In genomic region chr5:62354028-62354874, GRCh38 we compare ENCODE assay signal across 7 cellular contexts. TPM values are rescaled to one million over a fixed set of nuclear protein-coding genes. Genes with fewer than 3 reads are reported as not detected.
DNase-seq lines count a peak whose midpoint lies in the region; ATAC-seq and TF ChIP-seq lines count a peak whose summit lies in the region.

No MANE protein-coding gene starts in this region.

- H3K36me3 ChIP-seq in DND-41 (ENCODE audit: insufficient read depth, low read length) (peaks cover 82% of the 10 kb centered on the region), OCI-LY1 (ENCODE audit: insufficient read depth, low read length) (peaks cover 72% of the 10 kb centered on the region)
- peaks cover 0 to 39% (median 16%) of the 10 kb centered on the region in 3 experiments for H3K36me3 ChIP-seq in naive thymus-derived CD4-positive, alpha-beta T cell (ENCODE audit: control insufficient read depth in 2 of 3, insufficient read depth in 3 of 3, low read length in 3 of 3)

- no peaks in the 10 kb centered on the region for H3K4me1 ChIP-seq in DND-41 (ENCODE audit: insufficient read depth, low read length)
- H3K4me1 ChIP-seq in OCI-LY1 (ENCODE audit: insufficient read depth, low read length, severe bottlenecking): no peaks in the 10 kb centered on the region
- H3K4me1 ChIP-seq in naive thymus-derived CD4-positive, alpha-beta T cell (ENCODE audit: control insufficient read depth in 2 of 2, insufficient read depth in 2 of 2, low read length in 2 of 2): no peaks in the 10 kb centered on the region

- H3K9me3 ChIP-seq in DND-41 (ENCODE audit: insufficient read depth, low read length, severe bottlenecking): no peaks in the 10 kb centered on the region
- no peaks in the 10 kb centered on the region for H3K9me3 ChIP-seq in OCI-LY1 (ENCODE audit: low read length)
- no peaks in the 10 kb centered on the region for H3K9me3 ChIP-seq in naive thymus-derived CD4-positive, alpha-beta T cell (ENCODE audit: control insufficient read depth in 2 of 3, low read length in 3 of 3)

- no peaks in the 10 kb centered on the region; the same call in 1 of the 2 replicates for H4K20me1 ChIP-seq in DND-41 (ENCODE audit: insufficient read depth, low read length)
- no peaks in the 10 kb centered on the region for H4K20me1 ChIP-seq in OCI-LY1 (ENCODE audit: insufficient read depth, low read length)

- TF ChIP-seq CTCF in DND-41 (IDR thresholded peaks at IDR 0.05; ENCODE audit: borderline replicate concordance, extremely low read depth, low read length, poor library complexity, severe bottlenecking): peak; percentile 67
- TF ChIP-seq CTCF in OCI-LY1 (IDR thresholded peaks at IDR 0.05; ENCODE audit: low read length): peak; percentile 70

- no peak overlapping the region for H3K27ac ChIP-seq in DND-41 (ENCODE audit: low read length)
- H3K27ac ChIP-seq in OCI-LY1 (ENCODE audit: low read depth, low read length, poor library complexity, severe bottlenecking): no peak overlapping the region
- no peak overlapping the region for H3K27ac ChIP-seq in naive thymus-derived CD4-positive, alpha-beta T cell (ENCODE audit: low read depth, low read length)

- H3K36me3 Mint-ChIP-seq in naive thymus-derived CD4-positive, alpha-beta T cell: peaks cover 0 to 19% (median 13%) of the 10 kb centered on the region in 5 donors
- H3K36me3 Mint-ChIP-seq in activated naive CD4-positive, alpha-beta T cell treated with anti-CD3 and anti-CD28 coated beads, Interleukin-2, amount 10 ng/mL, durations not matched to agents 7 days and 5 days: peaks cover 31% of the 10 kb centered on the region

- H3K27ac Mint-ChIP-seq in naive thymus-derived CD4-positive, alpha-beta T cell: peak overlapping the region in 4 of 9 donors; percentile 12 to 40 (median 28)
- no peak overlapping the region for H3K27ac Mint-ChIP-seq in activated naive CD4-positive, alpha-beta T cell treated with anti-CD3 and anti-CD28 coated beads, Interleukin-2, amount 10 ng/mL, durations not matched to agents 7 days and 5 days

- intact Hi-C loops in naive thymus-derived CD4-positive, alpha-beta T cell (cut with micrococcal nuclease): loop anchor here (1.0 to 10.0 kb wide), 8 partner anchors 11 to 421 kb away; partner anchors contain the start of genes DIMT1 (in 1 of the 2) and KIF2A (in 1 of the 2)

- peaks cover 0 to 22% (median 5%) of the 10 kb centered on the region in 7 donors for H3K4me1 Mint-ChIP-seq in naive thymus-derived CD4-positive, alpha-beta T cell
- H3K4me1 Mint-ChIP-seq in activated naive CD4-positive, alpha-beta T cell treated with anti-CD3 and anti-CD28 coated beads, Interleukin-2, amount 10 ng/mL, durations not matched to agents 7 days and 5 days: no peaks in the 10 kb centered on the region

- H3K9me3 Mint-ChIP-seq in naive thymus-derived CD4-positive, alpha-beta T cell: no peaks in the 10 kb centered on the region
- H3K9me3 Mint-ChIP-seq in activated naive CD4-positive, alpha-beta T cell treated with anti-CD3 and anti-CD28 coated beads, Interleukin-2, amount 10 ng/mL, durations not matched to agents 7 days and 5 days: no peaks in the 10 kb centered on the region

- H2AFZ ChIP-seq in DND-41 (ENCODE audit: low read depth, low read length) (no peak overlapping the region), OCI-LY1 (ENCODE audit: low read length) (no peak overlapping the region)

- H3K79me2 ChIP-seq in DND-41 (ENCODE audit: insufficient read depth, low read length): peaks cover 8% of the 10 kb centered on the region; the same call in 1 of the 2 replicates
- no peaks in the 10 kb centered on the region for H3K79me2 ChIP-seq in OCI-LY1 (ENCODE audit: insufficient read depth, low read length)

- H3K9me2 ChIP-seq in OCI-LY1 (ENCODE audit: low read depth, low read length): no peaks in the 10 kb centered on the region

- POLR2A ChIA-PET in naive thymus-derived CD4-positive, alpha-beta T cell (lab: Charles Lee): no interaction called here

- H3K27me3 Mint-ChIP-seq in naive thymus-derived CD4-positive, alpha-beta T cell: no peaks in the 10 kb centered on the region
- no peaks in the 10 kb centered on the region for H3K27me3 Mint-ChIP-seq in activated naive CD4-positive, alpha-beta T cell treated with anti-CD3 and anti-CD28 coated beads, Interleukin-2, amount 10 ng/mL, durations not matched to agents 7 days and 5 days

- ATAC-seq in DND-41 (ENCODE audit: insufficient read depth, low read depth) (peak; percentile 69; the same call in 2 of the 3 replicates), GM18909 (IDR thresholded peaks at IDR 0.05; ENCODE audit: poor library complexity, unreplicated experiment) (peak; percentile 92), HG03135 (IDR thresholded peaks at IDR 0.05; ENCODE audit: unreplicated experiment) (peak; percentile 88)
- ATAC-seq in naive thymus-derived CD4-positive, alpha-beta T cell: peak; percentile 73

- no peak overlapping the region for H3K9ac ChIP-seq in DND-41 (ENCODE audit: low read depth, low read length)
- no peak overlapping the region for H3K9ac ChIP-seq in OCI-LY1 (ENCODE audit: low read length)

- CTCF ChIA-PET in naive thymus-derived CD4-positive, alpha-beta T cell (lab: Charles Lee): interaction anchor here (0.6 to 2.9 kb wide), 7 partner anchors 16 to 131 kb away, joined by 3 to 28 read pairs (median 4); no protein-coding TSS in a partner anchor
- CTCF ChIA-PET in activated naive CD4-positive, alpha-beta T cell treated with anti-CD3 and anti-CD28 coated beads, Interleukin-2, amount 10 ng/mL, durations not matched to agents 7 days and 5 days (lab: Charles Lee): interaction anchor here (0.6 to 7.1 kb wide), 10 partner anchors 10 to 129 kb away, joined by 3 to 63 read pairs (median 4); no protein-coding TSS in a partner anchor

- DNase-seq in DND-41: no peak
- peak; percentile 62 for DNase-seq in dedifferentiated amniotic fluid mesenchymal stem cell (ENCODE audit: extremely low spot score)
- DNase-seq in naive thymus-derived CD4-positive, alpha-beta T cell: peak in 7 of 9 donors; percentile 28 to 53 (median 44)
- DNase-seq in activated naive CD4-positive, alpha-beta T cell treated with anti-CD3 and anti-CD28 coated beads, Interleukin-2, amount 10 ng/mL, durations not matched to agents 7 days and 5 days: no peak

- no peak overlapping the region for H3K4me2 ChIP-seq in DND-41 (ENCODE audit: insufficient read depth, low read length)
- H3K4me2 ChIP-seq in OCI-LY1 (ENCODE audit: low read length): no peak overlapping the region

- peaks cover 10% of the 10 kb centered on the region; the same call in 1 of the 2 replicates for H3F3A ChIP-seq in OCI-LY1 (ENCODE audit: insufficient read depth, low read length)

- H3K4me3 Mint-ChIP-seq in naive thymus-derived CD4-positive, alpha-beta T cell: no peak overlapping the region
- H3K4me3 Mint-ChIP-seq in activated naive CD4-positive, alpha-beta T cell treated with anti-CD3 and anti-CD28 coated beads, Interleukin-2, amount 10 ng/mL, durations not matched to agents 7 days and 5 days: no peak overlapping the region

- no peaks in the 10 kb centered on the region for H3K27me3 ChIP-seq in DND-41 (ENCODE audit: insufficient read depth, low read length, poor library complexity)
- H3K27me3 ChIP-seq in OCI-LY1 (ENCODE audit: insufficient read depth, low read length): no peaks in the 10 kb centered on the region
- H3K27me3 ChIP-seq in naive thymus-derived CD4-positive, alpha-beta T cell (ENCODE audit: control insufficient read depth in 2 of 2, insufficient read depth in 2 of 2, low read length in 2 of 2): no peaks in the 10 kb centered on the region

- H3K4me3 ChIP-seq in DND-41 (ENCODE audit: low read depth in 1 of 2, low read length in 2 of 2) (no peak overlapping the region), OCI-LY1 (ENCODE audit: low read depth, low read length, poor library complexity, severe bottlenecking) (no peak overlapping the region)
- H3K4me3 ChIP-seq in naive thymus-derived CD4-positive, alpha-beta T cell (ENCODE audit: low read length): no peak overlapping the region

RNA-seq across cellular contexts. Expression of gene KIF2A, which starts 48.2 kb away (rescaled TPM):
- 100 to 1,000 TPM in 3 of 5 experiments, 10 to 100 TPM in 2; 73.5 to 179 (median 142) TPM for total RNA-seq in naive thymus-derived CD4-positive, alpha-beta T cell
- 100 to 1,000 TPM; 136 to 159 TPM for polyA plus RNA-seq in naive thymus-derived CD4-positive, alpha-beta T cell

RNA-seq across cellular contexts. Expression of gene DIMT1, which starts 49.5 kb away (rescaled TPM):
- 10 to 100 TPM; 18.3 to 28.8 (median 21.3) TPM for total RNA-seq in naive thymus-derived CD4-positive, alpha-beta T cell
- polyA plus RNA-seq in naive thymus-derived CD4-positive, alpha-beta T cell: 10 to 100 TPM; 47.3 to 60.6 TPM

RNA-seq across cellular contexts. Expression of gene IPO11, which starts 58.3 kb away (rescaled TPM):
- 10 to 100 TPM; 22.1 to 29.0 (median 27.7) TPM for total RNA-seq in naive thymus-derived CD4-positive, alpha-beta T cell
- 1 to 10 TPM; 5.9 to 6.4 TPM for polyA plus RNA-seq in naive thymus-derived CD4-positive, alpha-beta T cell

Comparison
In these comparisons a context has a peak if more than half of its experiments do, and no peak if none do; other contexts are left out.
1. DNase-seq: peak in dedifferentiated amniotic fluid mesenchymal stem cell (single experiment) and naive thymus-derived CD4-positive, alpha-beta T cell (7 of 9); none in DND-41 (single experiment) and activated naive CD4-positive, alpha-beta T cell treated with anti-CD3 and anti-CD28 coated beads, Interleukin-2, amount 10 ng/mL, durations not matched to agents 7 days and 5 days (single experiment).
2. Peak in every context shown above with its lines, with median percentiles within 50 percentile points of each other: ATAC-seq.